ENCODE assay signal across 1 cellular context in the genomic region with DNA sequence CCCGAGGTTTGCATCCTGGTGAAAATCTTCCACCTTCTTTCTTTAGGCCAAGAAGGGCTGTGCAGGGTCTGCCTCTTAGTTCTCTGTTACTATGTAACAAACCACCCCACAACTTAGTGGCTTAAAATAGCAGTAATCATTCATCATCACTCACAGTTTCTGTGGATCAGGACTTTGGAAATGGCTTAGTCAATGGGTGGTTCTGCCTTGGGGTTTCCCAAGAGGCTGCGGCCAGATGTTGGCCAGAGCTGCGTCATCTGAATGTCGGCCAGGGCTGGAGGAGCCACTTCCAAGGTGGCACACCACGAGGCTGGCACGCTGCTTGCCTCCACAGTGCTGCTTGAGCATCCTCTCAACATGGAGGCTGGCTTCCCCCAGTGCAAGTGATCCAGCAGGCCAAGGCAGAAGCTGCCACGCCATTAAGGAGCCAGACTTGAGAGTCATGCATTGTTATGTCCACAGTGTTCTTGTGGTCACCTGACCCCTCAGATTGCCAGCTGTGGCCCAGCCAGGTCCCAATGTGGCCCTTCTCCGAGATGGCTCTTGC.
TF ChIP-seq lines count a peak whose summit lies in the region.

No MANE protein-coding gene starts in this region.

TF ChIP-seq in H1, 55 proteins besides CTCF, POLR2A, EP300 and RAD21:
- 0 out of 2 replicates have a peak, but pooled peaks have one; percentile 13 for TF ChIP-seq YY1 (IDR thresholded peaks at IDR 0.05; ENCODE audit: low read depth, low read length)
- no peak for TF ChIP-seq GTF2F1 (IDR thresholded peaks at IDR 0.05; ENCODE audit: borderline replicate concordance, low read depth, low read length)
